14 cellular contexts compared by ENCODE assay signal in genomic region chr2:233531880-233532458, GRCh38.
"Had no signal": no experiment of that assay in that cellular context is flagged by ENCODE, and none has a peak within 500 bp of the region (broad histone marks: within the 10 kb centered on the region; RNA-seq: fewer than 3 reads in every experiment).

No MANE protein-coding gene starts in this region.

- H3K9me3 ChIP-seq: upper lobe of left lung had no signal

- ATAC-seq: naive thymus-derived CD8-positive, alpha-beta T cell; stimulated activated naive CD8-positive, alpha-beta T cell treated with anti-CD3 and anti-CD28 coated beads, Interleukin-15, Interleukin-2, amounts not matched to agents 100 U/mL and 50 U/mL, for 24 hours had no signal

- DNase-seq: activated CD4-positive, alpha-beta T cell treated with anti-CD3 and anti-CD28 coated beads, Interleukin-2, amount 10 ng/mL, durations not matched to agents 7 days and 5 days; activated CD4-positive, CD25-positive, alpha-beta regulatory T cell; activated CD8-positive, alpha-beta memory T cell treated with anti-CD3 and anti-CD28 coated beads for 24 hours; activated gamma-delta T cell treated with Interleukin-2 at 50 U/mL for 16 hours; activated naive CD8-positive, alpha-beta T cell treated with anti-CD3 and anti-CD28 coated beads for 36 hours; effector CD8-positive, alpha-beta T cell; foreskin fibroblast; naive thymus-derived CD8-positive, alpha-beta T cell; small intestine; stimulated activated CD4-positive, alpha-beta T cell treated with anti-CD3 and anti-CD28 coated beads, Interleukin-4, amount 100 ng/mL, for 4 hours; stimulated activated CD8-positive, alpha-beta memory T cell treated with anti-CD3 and anti-CD28 coated beads, Interleukin-4, amount 100 ng/mL, for 48 hours; stimulated activated naive CD8-positive, alpha-beta T cell treated with anti-CD3 and anti-CD28 coated beads, Interleukin-15, Interleukin-2, amounts not matched to agents 100 U/mL and 50 U/mL, for 24 hours; upper lobe of left lung had no signal

- H3K27me3 ChIP-seq: upper lobe of left lung had no signal

- H3K4me3 ChIP-seq: coronary artery, upper lobe of left lung had no signal

- H3K4me1 ChIP-seq: upper lobe of left lung had no signal

- H3K27ac ChIP-seq: coronary artery, upper lobe of left lung had no signal
